In the genomic region with DNA sequence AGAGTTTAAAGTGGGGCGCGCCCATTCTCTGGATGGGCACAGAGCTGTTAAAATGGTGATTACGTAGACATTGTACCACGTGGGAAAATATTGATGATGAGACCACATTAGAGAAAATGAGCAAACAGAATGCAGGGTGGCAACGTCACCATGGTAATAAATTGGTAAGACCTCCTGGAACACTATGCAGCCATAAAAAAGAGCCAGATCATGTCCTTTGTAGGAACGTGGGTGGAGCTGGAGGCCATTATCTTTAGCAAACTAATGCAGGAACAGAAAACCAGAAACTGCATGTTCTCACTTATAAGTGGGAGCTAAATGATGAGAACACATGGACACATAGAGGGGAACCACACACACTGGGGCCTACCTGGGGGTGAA, we compare ENCODE assay signal across 12 cellular contexts. TPM values are rescaled to one million over a fixed set of nuclear protein-coding genes. Genes with fewer than 3 reads are reported as not detected.
"Had no signal": no experiment of that assay in that cellular context is flagged by ENCODE, and none has a peak within 500 bp of the region (broad histone marks: within the 10 kb centered on the region; RNA-seq: fewer than 3 reads in every experiment).

No MANE protein-coding gene starts in this region.

- H3K27ac ChIP-seq: HL-60, KMS-11 had no signal

- H3K4me1 ChIP-seq: HAP-1 had no signal

- H2AFZ ChIP-seq: GM23338 had no signal

- H3K4me3 ChIP-seq: GM23338, HAP-1 had no signal

- DNase-seq: H7, Karpas-422, KBM-7 had no signal

- H3K36me3 ChIP-seq: HAP-1 had no signal

- H3K9me3 ChIP-seq: HAP-1 had no signal

- H3K4me2 ChIP-seq: GM23338, KMS-11 had no signal

- ATAC-seq: GM23338, HCT116 had no signal

- H3K9ac ChIP-seq: KMS-11 had no signal

RNA-seq across cellular contexts. Expression of gene CLDN14, which starts 53.5 kb away (rescaled TPM):
- total RNA-seq: GM23338, H4, H7, HT1080, IMR-90, LHCN-M2 had no signal
- polyA plus RNA-seq: GM23338, IMR-90 had no signal
